In genomic region chr2:239671916-239672849, GRCh38 we compare ENCODE assay signal across 23 cellular contexts.
"Had no signal": no experiment of that assay in that cellular context is flagged by ENCODE, and none has a peak within 500 bp of the region (broad histone marks: within the 10 kb centered on the region; RNA-seq: fewer than 3 reads in every experiment).

No MANE protein-coding gene starts in this region.

- H3K27me3 ChIP-seq: breast epithelium, MG63 had no signal

- H3K9me3 Mint-ChIP-seq: activated CD4-positive, alpha-beta memory T cell treated with anti-CD3 and anti-CD28 coated beads for 36 hours; activated CD4-positive, alpha-beta T cell treated with anti-CD3 and anti-CD28 coated beads, Interleukin-2, amount 10 ng/mL, durations not matched to agents 7 days and 5 days; activated naive CD4-positive, alpha-beta T cell treated with anti-CD3 and anti-CD28 coated beads, Interleukin-2, amount 50 U/mL, for 24 hours; activated T-cell treated with anti-CD3 and anti-CD28 coated beads, Interleukin-2, amount 50 U/mL, for 24 hours; activated T-helper 1 cell treated with anti-CD3 and anti-CD28 coated beads, Interleukin-12 subunit alpha, Interleukin-12 subunit beta, Interleukin-2, Interleukin-4 antibody, amounts not matched to agents 30 ng/mL and 10 ng/mL and 1 ng/mL, durations not matched to agents 14 hours and 24 hours and 36 hours had no signal

- H3K36me3 Mint-ChIP-seq: activated CD4-positive, alpha-beta memory T cell treated with anti-CD3 and anti-CD28 coated beads for 36 hours; activated naive CD4-positive, alpha-beta T cell treated with anti-CD3 and anti-CD28 coated beads, Interleukin-2, amount 50 U/mL, for 24 hours had no signal

- H3K4me1 ChIP-seq: breast epithelium had no signal

- H3K9me3 ChIP-seq: breast epithelium, MG63 had no signal

- H3K4me1 Mint-ChIP-seq: activated CD4-positive, alpha-beta T cell treated with anti-CD3 and anti-CD28 coated beads, Interleukin-2, amount 10 ng/mL, durations not matched to agents 7 days and 5 days; activated naive CD4-positive, alpha-beta T cell treated with anti-CD3 and anti-CD28 coated beads, Interleukin-2, amount 50 U/mL, for 24 hours had no signal

- H3K4me3 ChIP-seq: breast epithelium, MG63 had no signal

- DNase-seq: activated CD4-positive, alpha-beta memory T cell treated with anti-CD3 and anti-CD28 coated beads for 36 hours; activated CD4-positive, alpha-beta T cell treated with anti-CD3 and anti-CD28 coated beads, Interleukin-2, amount 10 ng/mL, durations not matched to agents 7 days and 5 days; activated CD4-positive, CD25-positive, alpha-beta regulatory T cell; activated effector memory CD4-positive, alpha-beta T cell treated with Interleukin-2 at 50 U/mL for 16 hours; activated naive CD4-positive, alpha-beta T cell; activated T-cell treated with anti-CD3 and anti-CD28 coated beads, Interleukin-2, amount 50 U/mL, for 24 hours; aorta; MG63; MV-4-11; NCI-H1092 treated with DMSO at 0.1 percent for 48 hours; NCI-H1417 treated with DMSO at 0.1 percent for 48 hours; NCI-H2029; NCI-H345; NCI-H510A; NCI-H526 treated with DMSO at 0.1 percent for 48 hours; NCI-H82; SIG-M5; T-helper 2 cell; T1000 had no signal

- H3K27me3 Mint-ChIP-seq: activated CD4-positive, alpha-beta memory T cell treated with anti-CD3 and anti-CD28 coated beads for 36 hours; activated CD4-positive, alpha-beta T cell treated with anti-CD3 and anti-CD28 coated beads, Interleukin-2, amount 10 ng/mL, durations not matched to agents 7 days and 5 days; activated naive CD4-positive, alpha-beta T cell treated with anti-CD3 and anti-CD28 coated beads, Interleukin-2, amount 50 U/mL, for 24 hours; activated T-cell treated with anti-CD3 and anti-CD28 coated beads, Interleukin-2, amount 50 U/mL, for 24 hours had no signal

- H3K4me3 Mint-ChIP-seq: activated CD4-positive, alpha-beta memory T cell treated with anti-CD3 and anti-CD28 coated beads for 36 hours; activated CD4-positive, alpha-beta T cell treated with anti-CD3 and anti-CD28 coated beads, Interleukin-2, amount 10 ng/mL, durations not matched to agents 7 days and 5 days; activated naive CD4-positive, alpha-beta T cell treated with anti-CD3 and anti-CD28 coated beads, Interleukin-2, amount 50 U/mL, for 24 hours; activated T-cell treated with anti-CD3 and anti-CD28 coated beads, Interleukin-2, amount 50 U/mL, for 24 hours; activated T-helper 1 cell treated with anti-CD3 and anti-CD28 coated beads, Interleukin-12 subunit alpha, Interleukin-12 subunit beta, Interleukin-2, Interleukin-4 antibody, amounts not matched to agents 30 ng/mL and 10 ng/mL and 1 ng/mL, durations not matched to agents 14 hours and 24 hours and 36 hours had no signal

- H3K27ac ChIP-seq: breast epithelium, VCaP had no signal

- H3K36me3 ChIP-seq: breast epithelium, MG63 had no signal

- H3K27ac Mint-ChIP-seq: activated CD4-positive, alpha-beta memory T cell treated with anti-CD3 and anti-CD28 coated beads for 36 hours; activated CD4-positive, alpha-beta T cell treated with anti-CD3 and anti-CD28 coated beads, Interleukin-2, amount 10 ng/mL, durations not matched to agents 7 days and 5 days; activated naive CD4-positive, alpha-beta T cell treated with anti-CD3 and anti-CD28 coated beads, Interleukin-2, amount 50 U/mL, for 24 hours; activated T-cell treated with anti-CD3 and anti-CD28 coated beads, Interleukin-2, amount 50 U/mL, for 24 hours; activated T-helper 1 cell treated with anti-CD3 and anti-CD28 coated beads, Interleukin-12 subunit alpha, Interleukin-12 subunit beta, Interleukin-2, Interleukin-4 antibody, amounts not matched to agents 30 ng/mL and 10 ng/mL and 1 ng/mL, durations not matched to agents 14 hours and 24 hours and 36 hours had no signal
